14 cellular contexts compared by ENCODE assay signal in the genomic region with DNA sequence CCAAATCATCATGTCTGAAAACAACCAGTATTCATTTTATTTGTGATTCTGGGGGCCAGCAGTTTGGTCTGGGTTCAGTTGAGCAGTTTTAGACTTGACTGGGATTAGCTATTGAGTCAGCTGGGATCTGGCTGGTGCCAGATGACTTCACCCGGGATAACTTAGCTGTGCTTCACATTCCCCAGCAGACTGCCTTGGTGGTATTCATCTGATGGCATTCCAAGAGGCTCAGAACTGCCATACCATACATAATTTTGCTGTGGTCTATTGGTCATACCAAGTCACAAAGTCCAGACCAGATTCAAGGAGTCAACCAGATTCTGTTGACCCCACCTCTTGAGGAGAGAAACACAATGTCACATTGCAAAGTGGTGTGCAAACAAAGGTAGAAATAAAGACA. TPM values are rescaled to one million over a fixed set of nuclear protein-coding genes. Genes with fewer than 3 reads are reported as not detected.
DNase-seq lines count a peak whose midpoint lies in the region; ATAC-seq and TF ChIP-seq lines count a peak whose summit lies in the region.
"Had no signal": no experiment of that assay in that cellular context is flagged by ENCODE, and none has a peak within 500 bp of the region (broad histone marks: within the 10 kb centered on the region; RNA-seq: fewer than 3 reads in every experiment).

No MANE protein-coding gene starts in this region.

- DNase-seq in HK-2 (ENCODE audit: unreplicated experiment) (peak; percentile 7), epithelial cell of proximal tubule (ENCODE audit: low read depth) (peak; percentile 90), NCI-H526 (lab: John Stamatoyannopoulos, UW) (no peak), Right ventricle myocardium superior (no peak), H4 (ENCODE audit: low spot score) (no peak)
- DNase-seq: C1 segment of cervical spinal cord; H9; NCI-H1105 treated with DMSO at 0.1 percent for 48 hours; NCI-H1694 treated with DMSO at 0.1 percent for 48 hours; NCI-H446; NK-92 treated with Interleukin-12 subunit alpha and Interleukin-12 subunit beta, amount 100 ng/mL, for 24 hours had no signal

- WGBS in mesodermal cell (ENCODE audit: insufficient coverage in 2 of 2), 2 experiments = 57 to 83% methylated on average over 1 of the region's 1 CpG

- ATAC-seq in GM18517 (IDR thresholded peaks at IDR 0.05; ENCODE audit: unreplicated experiment) (no peak), Right ventricle myocardium superior (ENCODE audit: poor library complexity) (no peak)

- peak overlapping the region; percentile 31 for H3K27ac ChIP-seq in mesodermal cell (ENCODE audit: low read depth, low read length, severe bottlenecking)

- no peaks in the 10 kb centered on the region for H3K36me3 ChIP-seq in mesodermal cell (ENCODE audit: control insufficient read depth, insufficient read depth, low read length)

- peaks cover 5% of the 10 kb centered on the region for H3K4me1 ChIP-seq in mesodermal cell (ENCODE audit: control insufficient read depth, insufficient read depth, low read length, poor library complexity, severe bottlenecking)

- no peaks in the 10 kb centered on the region for H3K9me3 ChIP-seq in mesodermal cell (ENCODE audit: control insufficient read depth, low read length)

- H3K4me3 ChIP-seq in epithelial cell of proximal tubule (ENCODE audit: low read depth, low read length) = no peak overlapping the region
- H3K4me3 ChIP-seq in mesodermal cell (ENCODE audit: extremely low read depth, insufficient read depth, low read length, poor library complexity, severe bottlenecking) = no peak overlapping the region

- intact Hi-C loops in Right ventricle myocardium superior (cut with DNase I) = no loop called here

- TF ChIP-seq CTCF in epithelial cell of proximal tubule (conservative IDR thresholded peaks at IDR 0.05; ENCODE audit: low read depth, low read length) = no peak

RNA-seq across cellular contexts. Expression of a gene that starts 7.8 kb away (rescaled TPM):
- total RNA-seq in epithelial cell of proximal tubule (not detected in 2 replicates), Right ventricle myocardium superior (0.46 TPM)
- polyA plus RNA-seq in mesodermal cell (2013, experiment 1 of 2) = 3.2 TPM
- 6.3 TPM for polyA plus RNA-seq in mesodermal cell (2013, experiment 2 of 2)
- total RNA-seq in H4 (2014; rRNA removed; shearing (Covaris generic)) = 0.29 TPM in 1 of 2 replicates, not detected in the other
- total RNA-seq: H9, LHCN-M2 had no signal

Comparison
In these comparisons a context has a peak if more than half of its experiments do, and no peak if none do; other contexts are left out.
1. DNase-seq: peak in HK-2 (single experiment) and epithelial cell of proximal tubule (single experiment); none in NCI-H526 (0 of 2), Right ventricle myocardium superior (single experiment) and H4 (single experiment).